21 cellular contexts compared by ENCODE assay signal in the genomic region with DNA sequence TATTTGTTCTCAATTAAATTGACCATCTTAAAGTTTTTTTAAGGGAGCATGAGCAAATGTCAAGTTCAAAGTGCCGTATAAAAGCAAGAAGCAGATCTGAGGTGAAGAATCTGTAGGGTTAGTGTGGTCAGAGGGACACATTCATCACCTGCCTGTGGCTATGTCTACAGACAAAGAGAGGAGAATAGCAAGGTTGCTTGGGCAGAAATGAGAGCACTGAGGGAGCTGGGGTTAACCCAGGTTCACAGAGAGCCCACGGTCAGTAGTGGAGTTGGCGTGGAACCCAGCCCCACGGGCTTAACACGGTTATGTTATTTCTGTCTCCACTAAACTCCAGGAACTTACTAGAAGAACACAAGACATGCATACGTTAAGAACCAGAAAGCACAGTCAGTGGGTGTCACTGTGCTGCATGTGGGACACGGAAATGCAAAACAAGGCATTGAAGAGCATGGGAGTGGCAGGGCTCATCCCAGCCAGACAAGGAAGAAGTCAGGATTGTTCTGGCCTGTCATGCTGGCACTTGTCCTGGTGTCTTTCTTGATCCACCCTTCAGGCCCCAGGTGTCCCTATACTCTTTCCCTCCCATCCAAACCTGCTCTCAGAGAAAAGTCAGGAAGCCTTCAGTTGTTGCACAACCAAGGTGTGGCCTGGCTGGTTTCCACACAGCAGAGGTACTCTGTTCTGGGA.
DNase-seq lines count a peak whose midpoint lies in the region; ATAC-seq, FAIRE-seq and TF ChIP-seq lines count a peak whose summit lies in the region.
"Had no signal": no experiment of that assay in that cellular context is flagged by ENCODE, and none has a peak within 500 bp of the region (broad histone marks: within the 10 kb centered on the region; RNA-seq: fewer than 3 reads in every experiment).

No MANE protein-coding gene starts in this region.

- no peaks in the 10 kb centered on the region for H3K27me3 ChIP-seq in bronchial epithelial cell (ENCODE audit: control insufficient read depth, insufficient read depth, low read length)
- H3K27me3 ChIP-seq: body of pancreas had no signal

- no peaks in the 10 kb centered on the region for H3K9me3 Mint-ChIP-seq in natural killer cell

- DNase-seq in HT-29 (ENCODE audit: low spot score) (peak; percentile 47), bronchial epithelial cell (ENCODE audit: low read depth) (peak; percentile 74), natural killer cell (no peak), NCI-H2227 (lab: John Stamatoyannopoulos, UW; ENCODE audit: unreplicated experiment) (no peak), NCI-H1048 (lab: John Stamatoyannopoulos, UW) (no peak), substantia nigra (lab: John Stamatoyannopoulos, UW) (no peak), NCI-H2196 (lab: John Stamatoyannopoulos, UW; ENCODE audit: unreplicated experiment) (no peak)
- DNase-seq: activated B cell treated with CpG ODN at 0.5 μM for 24 hours; activated CD8-positive, alpha-beta memory T cell treated with anti-CD3 and anti-CD28 coated beads, Interleukin-2, amount 50 U/mL, for 4 hours; activated naive CD4-positive, alpha-beta T cell treated with anti-CD3 and anti-CD28 coated beads for 36 hours; body of pancreas; hypothalamus; naive B cell; NCI-H2029; NCI-H82; posterior cingulate gyrus; RPMI8226; T-helper 1 cell had no signal

- peak overlapping the region; percentile 36 for H3K4me3 Mint-ChIP-seq in natural killer cell
- H3K4me3 Mint-ChIP-seq: activated B cell treated with CpG ODN at 0.5 μM for 24 hours; activated naive CD4-positive, alpha-beta T cell treated with anti-CD3 and anti-CD28 coated beads for 36 hours; naive B cell had no signal

- no peak overlapping the region for H3K27ac ChIP-seq in substantia nigra (ENCODE audit: low read depth, low read length, poor library complexity, severe bottlenecking)
- H3K27ac ChIP-seq: body of pancreas had no signal

- no peaks in the 10 kb centered on the region for H3K36me3 ChIP-seq in bronchial epithelial cell (ENCODE audit: control insufficient read depth, insufficient read depth, low read length)

- peak overlapping the region; percentile 74 to 83 for H3K27ac Mint-ChIP-seq in natural killer cell
- H3K27ac Mint-ChIP-seq: activated B cell treated with CpG ODN at 0.5 μM for 24 hours; activated naive CD4-positive, alpha-beta T cell treated with anti-CD3 and anti-CD28 coated beads for 36 hours had no signal

- no peaks in the 10 kb centered on the region for H3K27me3 Mint-ChIP-seq in natural killer cell (ENCODE audit: low read depth in 2 of 2)
- H3K27me3 Mint-ChIP-seq: activated B cell treated with CpG ODN at 0.5 μM for 24 hours had no signal

- intact Hi-C loops in natural killer cell (cut with micrococcal nuclease), result no loop called here

- peaks cover 24 to 59% of the 10 kb centered on the region in 2 donors for H3K4me1 Mint-ChIP-seq in natural killer cell

- H3K4me3 ChIP-seq in bronchial epithelial cell (ENCODE audit: low read depth, low read length), result no peak overlapping the region
- H3K4me3 ChIP-seq: body of pancreas had no signal

- TF ChIP-seq CTCF in bronchial epithelial cell (IDR thresholded peaks at IDR 0.05; ENCODE audit: insufficient read depth, low read length, severe bottlenecking) (no peak), natural killer cell (IDR thresholded peaks at IDR 0.05) (no peak)

- peak; percentile 99 for FAIRE-seq in bronchial epithelial cell (lab: Jason Lieb, UNC)
- FAIRE-seq: GM12892, HTR-8/SVneo had no signal

- no peaks in the 10 kb centered on the region for H3K36me3 Mint-ChIP-seq in natural killer cell
- H3K36me3 Mint-ChIP-seq: naive B cell had no signal

- peak; percentile 47 for ATAC-seq in GM19328 (IDR thresholded peaks at IDR 0.05; ENCODE audit: unreplicated experiment)
- peak; percentile 63 to 82 (median 79) for ATAC-seq in natural killer cell
- ATAC-seq: body of pancreas had no signal

Comparison
In these comparisons a context has a peak if more than half of its experiments do, and no peak if none do; other contexts are left out.
1. DNase-seq: peak in HT-29 (single experiment) and bronchial epithelial cell (single experiment); none in natural killer cell (single experiment), NCI-H2227 (single experiment), NCI-H1048 (single experiment), substantia nigra (0 of 49) and NCI-H2196 (single experiment).